15 cellular contexts compared by ENCODE assay signal in the genomic region with DNA sequence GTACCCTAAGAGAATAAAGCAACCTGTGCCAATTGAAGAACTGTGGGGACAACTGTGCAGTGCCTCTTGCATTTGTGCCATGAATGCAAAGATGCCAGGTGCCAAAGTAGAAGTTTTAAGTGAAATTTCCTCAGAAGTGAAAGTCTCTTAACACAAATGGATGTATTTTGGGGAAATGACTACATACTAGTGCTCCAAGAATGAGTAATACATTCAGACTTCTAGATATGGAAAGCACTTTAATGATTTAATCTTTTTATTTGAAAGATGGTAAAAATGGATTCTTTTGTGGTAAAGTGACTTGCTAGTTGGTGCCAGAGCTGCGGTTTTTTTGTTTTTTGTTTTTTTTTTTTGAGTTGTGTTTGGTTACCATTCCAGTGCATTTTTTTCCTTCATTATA. TPM values are rescaled to one million over a fixed set of nuclear protein-coding genes. Genes with fewer than 3 reads are reported as not detected.
DNase-seq lines count a peak whose midpoint lies in the region; ATAC-seq and TF ChIP-seq lines count a peak whose summit lies in the region.
"Had no signal": no experiment of that assay in that cellular context is flagged by ENCODE, and none has a peak within 500 bp of the region (broad histone marks: within the 10 kb centered on the region; RNA-seq: fewer than 3 reads in every experiment).

No MANE protein-coding gene starts in this region.

- in situ Hi-C loops in astrocyte of the spinal cord (cut with HindIII; ENCODE audit: low sequenced_read_pairs) (no loop called here), brain microvascular endothelial cell (cut with HindIII; ENCODE audit: low pct_ligation_motif_present, low sequenced_read_pairs) (no loop called here)

- H3K27ac ChIP-seq in brain microvascular endothelial cell (no peak overlapping the region), suprapubic skin (no peak overlapping the region)
- H3K27ac ChIP-seq: C4-2B, right lobe of liver had no signal

- no peak for TF ChIP-seq CTCF in astrocyte of the spinal cord (IDR thresholded peaks at IDR 0.05; ENCODE audit: low read depth, low read length)
- TF ChIP-seq CTCF in brain microvascular endothelial cell (IDR thresholded peaks at IDR 0.05; ENCODE audit: low read depth, low read length, missing control alignments), result no peak
- TF ChIP-seq CTCF in suprapubic skin (IDR thresholded peaks at IDR 0.05), result no peak

- no peaks in the 10 kb centered on the region for H3K4me1 ChIP-seq in suprapubic skin
- H3K4me1 ChIP-seq: right lobe of liver had no signal

- no peak overlapping the region for H3K4me3 ChIP-seq in astrocyte of the spinal cord (ENCODE audit: low read depth, low read length)
- no peak overlapping the region for H3K4me3 ChIP-seq in brain microvascular endothelial cell (ENCODE audit: low read depth, low read length)
- no peak overlapping the region for H3K4me3 ChIP-seq in suprapubic skin
- H3K4me3 ChIP-seq: K562, right lobe of liver had no signal

- no peak for ATAC-seq in HG03439 (IDR thresholded peaks at IDR 0.05; ENCODE audit: unreplicated experiment)
- ATAC-seq: activated CD8-positive, alpha-beta T cell treated with anti-CD3 and anti-CD28 coated beads for 36 hours; K562; right lobe of liver had no signal

- 93% methylated on average over 1 of the region's 1 CpG for WGBS in suprapubic skin

- DNase-seq in AG20443 (ENCODE audit: low spot score) (peak; percentile 60), HS-5 (ENCODE audit: low read depth) (peak; percentile 53), astrocyte of the spinal cord (ENCODE audit: low read depth, low spot score) (peak; percentile 65), non-pigmented ciliary epithelial cell (ENCODE audit: low read depth) (peak; percentile 50), brain microvascular endothelial cell (no peak), head of caudate nucleus (no peak), suprapubic skin (ENCODE audit: low spot score in 2 of 2) (no peak)
- DNase-seq: activated CD8-positive, alpha-beta T cell treated with anti-CD3 and anti-CD28 coated beads for 36 hours; DMS153; NCI-H1105 treated with DMSO at 0.1 percent for 48 hours; NCI-H774; right lobe of liver had no signal

- no peaks in the 10 kb centered on the region for H3K9me3 ChIP-seq in suprapubic skin
- H3K9me3 ChIP-seq: right lobe of liver had no signal

- TF ChIP-seq EP300 in suprapubic skin (IDR thresholded peaks at IDR 0.05), result no peak

- H3K36me3 ChIP-seq in brain microvascular endothelial cell (replicated peaks) (peaks cover 33% of the 10 kb centered on the region), suprapubic skin (peaks cover 94% of the 10 kb centered on the region)

- intact Hi-C loops in head of caudate nucleus (cut with DNase I), result no loop called here

- H3K27me3 ChIP-seq in brain microvascular endothelial cell (replicated peaks) (no peaks in the 10 kb centered on the region), suprapubic skin (no peaks in the 10 kb centered on the region)
- H3K27me3 ChIP-seq: right lobe of liver had no signal

- TF ChIP-seq POLR2A in suprapubic skin (IDR thresholded peaks at IDR 0.05), result no peak

RNA-seq across cellular contexts. Expression of a gene that starts 15.0 kb away (rescaled TPM):
- 10 to 100 TPM; 26.5 to 49.6 (median 45.1) TPM for total RNA-seq in suprapubic skin

RNA-seq across cellular contexts. Expression of a gene that starts 15.5 kb away (rescaled TPM):
- total RNA-seq in suprapubic skin, result 10 to 100 TPM; 15.3 to 91.7 (median 25.8) TPM

Comparison
In these comparisons a context has a peak if more than half of its experiments do, and no peak if none do; other contexts are left out.
1. DNase-seq: peak in AG20443 (single experiment), HS-5 (single experiment), astrocyte of the spinal cord (single experiment) and non-pigmented ciliary epithelial cell (single experiment); none in brain microvascular endothelial cell (single experiment), head of caudate nucleus (0 of 42) and suprapubic skin (0 of 2).